In genomic region chr13:38759390-38759789, GRCh38 we compare ENCODE assay signal across 17 cellular contexts.
DNase-seq lines count a peak whose midpoint lies in the region; ATAC-seq and TF ChIP-seq lines count a peak whose summit lies in the region.
"Had no signal": no experiment of that assay in that cellular context is flagged by ENCODE, and none has a peak within 500 bp of the region (broad histone marks: within the 10 kb centered on the region; RNA-seq: fewer than 3 reads in every experiment).

No MANE protein-coding gene starts in this region.

- no peaks in the 10 kb centered on the region for H3K4me1 Mint-ChIP-seq in activated naive CD4-positive, alpha-beta T cell treated with anti-CD3 and anti-CD28 coated beads for 36 hours (ENCODE audit: low read depth)
- H3K4me1 Mint-ChIP-seq: IgD-negative memory B cell had no signal

- H3K36me3 ChIP-seq in osteoblast (ENCODE audit: insufficient read depth, low read length), result no peaks in the 10 kb centered on the region

- H3K27me3 ChIP-seq in osteoblast (ENCODE audit: insufficient read depth, low read length), result no peaks in the 10 kb centered on the region

- no peak overlapping the region for H3K27ac Mint-ChIP-seq in activated naive CD4-positive, alpha-beta T cell treated with anti-CD3 and anti-CD28 coated beads for 36 hours
- H3K27ac Mint-ChIP-seq: CD4-positive, alpha-beta T cell; IgD-negative memory B cell had no signal

- H3K36me3 Mint-ChIP-seq in activated naive CD4-positive, alpha-beta T cell treated with anti-CD3 and anti-CD28 coated beads for 36 hours (ENCODE audit: low read depth), result no peaks in the 10 kb centered on the region
- H3K36me3 Mint-ChIP-seq: IgD-negative memory B cell had no signal

- H3K9me3 ChIP-seq in osteoblast (ENCODE audit: low read depth, low read length), result no peaks in the 10 kb centered on the region
- H3K9me3 ChIP-seq: Caco-2 had no signal

- H4K20me1 ChIP-seq in osteoblast (ENCODE audit: insufficient read depth, low read length), result no peaks in the 10 kb centered on the region

- no peak overlapping the region for H3K4me3 ChIP-seq in osteoblast (ENCODE audit: insufficient read depth, low read length)

- H3K4me3 Mint-ChIP-seq in activated naive CD4-positive, alpha-beta T cell treated with anti-CD3 and anti-CD28 coated beads for 36 hours, result no peak overlapping the region
- H3K4me3 Mint-ChIP-seq: CD4-positive, alpha-beta T cell; IgD-negative memory B cell had no signal

- intact Hi-C loops in activated naive CD4-positive, alpha-beta T cell treated with anti-CD3 and anti-CD28 coated beads for 36 hours (cut with micrococcal nuclease), result no loop called here

- ATAC-seq in GM19397 (IDR thresholded peaks at IDR 0.05; ENCODE audit: unreplicated experiment), result no peak
- ATAC-seq: HCT116, HepG2 had no signal

- peaks cover 12% of the 10 kb centered on the region for H3K27me3 Mint-ChIP-seq in activated naive CD4-positive, alpha-beta T cell treated with anti-CD3 and anti-CD28 coated beads for 36 hours (ENCODE audit: low read depth)

- H3K4me2 ChIP-seq in osteoblast (ENCODE audit: insufficient read depth, low read length), result no peak overlapping the region

- CTCF ChIA-PET in HEK293T (lab: Yijun Ruan, JAX), result interaction anchor here (0.6 to 1.5 kb wide), 3 partner anchors 57 to 117 kb away, joined by 3 to 5 read pairs (median 5); no protein-coding TSS in a partner anchor
- CTCF ChIA-PET in activated naive CD4-positive, alpha-beta T cell treated with anti-CD3 and anti-CD28 coated beads for 36 hours (lab: Charles Lee), result interaction anchor here (0.7 kb wide), 1 partner anchor 170 kb away, joined by 3 read pairs; no protein-coding TSS in a partner anchor

- H3K27ac ChIP-seq in osteoblast (ENCODE audit: low read depth, low read length), result no peak overlapping the region
- H3K27ac ChIP-seq: C4-2B had no signal

- H3K9me3 Mint-ChIP-seq in activated naive CD4-positive, alpha-beta T cell treated with anti-CD3 and anti-CD28 coated beads for 36 hours, result no peaks in the 10 kb centered on the region
- H3K9me3 Mint-ChIP-seq: CD4-positive, alpha-beta T cell; IgD-negative memory B cell had no signal

- no peak for TF ChIP-seq CTCF in osteoblast (IDR thresholded peaks at IDR 0.05; ENCODE audit: extremely low read depth, low read depth, low read length)

- no peak overlapping the region for H2AFZ ChIP-seq in osteoblast (ENCODE audit: low read length)

- DNase-seq in HEK293T (ENCODE audit: extremely low spot score), result no peak
- peak; percentile 4 for DNase-seq in NCI-H69 (lab: John Stamatoyannopoulos, UW)
- peak; percentile 29 for DNase-seq in left kidney (ENCODE audit: low read depth, low spot score)
- DNase-seq in osteoblast (ENCODE audit: insufficient read length, low spot score, missing footprints), result peak; percentile 18
- no peak for DNase-seq in NCI-H128 (lab: John Stamatoyannopoulos, UW; ENCODE audit: unreplicated experiment)
- DNase-seq in NCI-H1105 (lab: John Stamatoyannopoulos, UW), result no peak
- DNase-seq in activated naive CD4-positive, alpha-beta T cell treated with anti-CD3 and anti-CD28 coated beads for 36 hours, result no peak
- DNase-seq: AML-193; Caco-2; CD4-positive, alpha-beta T cell; GOT3; H7 had no signal

- no peaks in the 10 kb centered on the region for H3K79me2 ChIP-seq in osteoblast (ENCODE audit: insufficient read depth, low read length)

- POLR2A ChIA-PET in HEK293T (lab: Yijun Ruan, JAX), result interaction anchor here (2.4 kb wide), 1 partner anchor 73 kb away, joined by 5 read pairs; the partner anchor contains the start of gene FREM2

- H3K4me1 ChIP-seq in osteoblast (ENCODE audit: insufficient read depth, low read length), result no peaks in the 10 kb centered on the region

TF ChIP-seq in HEK293T, 16 proteins besides CTCF, POLR2A, EP300 and RAD21:
- TF ChIP-seq, protein P1, sequence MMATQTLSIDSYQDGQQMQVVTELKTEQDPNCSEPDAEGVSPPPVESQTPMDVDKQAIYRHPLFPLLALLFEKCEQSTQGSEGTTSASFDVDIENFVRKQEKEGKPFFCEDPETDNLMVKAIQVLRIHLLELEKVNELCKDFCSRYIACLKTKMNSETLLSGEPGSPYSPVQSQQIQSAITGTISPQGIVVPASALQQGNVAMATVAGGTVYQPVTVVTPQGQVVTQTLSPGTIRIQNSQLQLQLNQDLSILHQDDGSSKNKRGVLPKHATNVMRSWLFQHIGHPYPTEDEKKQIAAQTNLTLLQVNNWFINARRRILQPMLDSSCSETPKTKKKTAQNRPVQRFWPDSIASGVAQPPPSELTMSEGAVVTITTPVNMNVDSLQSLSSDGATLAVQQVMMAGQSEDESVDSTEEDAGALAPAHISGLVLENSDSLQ (IDR thresholded peaks at IDR 0.05), result peak; percentile 48
- no peak for TF ChIP-seq L3MBTL2 (conservative IDR thresholded peaks at IDR 0.05)

Comparison
In these comparisons a context has a peak if more than half of its experiments do, and no peak if none do; other contexts are left out.
1. DNase-seq: peak in NCI-H69 (single experiment), left kidney (single experiment) and osteoblast (single experiment); none in HEK293T (single experiment), NCI-H128 (single experiment), NCI-H1105 (single experiment) and activated naive CD4-positive, alpha-beta T cell treated with anti-CD3 and anti-CD28 coated beads for 36 hours (single experiment).